19 cellular contexts compared by ENCODE assay signal in the genomic region with DNA sequence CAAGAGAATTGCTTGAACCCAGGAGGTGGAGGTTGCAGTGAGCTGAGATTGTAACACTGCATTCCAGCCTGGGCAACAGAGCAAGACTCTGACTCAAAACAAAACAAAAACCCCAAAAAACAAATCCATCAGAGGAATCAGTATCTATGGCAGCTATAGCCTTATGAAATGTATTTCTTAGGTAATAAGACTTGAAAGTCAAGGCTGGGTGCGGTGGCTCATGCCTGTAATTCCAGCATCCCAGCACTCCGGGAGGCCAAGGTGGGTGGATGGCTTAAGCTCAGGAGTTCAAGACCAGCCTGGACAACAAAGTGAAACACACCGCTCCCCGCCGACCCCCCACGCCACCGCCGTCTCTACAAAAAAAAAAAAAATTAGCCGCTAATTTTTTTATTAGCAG. TPM values are rescaled to one million over a fixed set of nuclear protein-coding genes. Genes with fewer than 3 reads are reported as not detected.
A peak's percentile ranks its signal among the peaks of the same experiment; 100 is the strongest.
DNase-seq lines count a peak whose midpoint lies in the region; ATAC-seq, FAIRE-seq and TF ChIP-seq lines count a peak whose summit lies in the region.
"Had no signal": no experiment of that assay in that cellular context is flagged by ENCODE, and none has a peak within 500 bp of the region (broad histone marks: within the 10 kb centered on the region; RNA-seq: fewer than 3 reads in every experiment).

No MANE protein-coding gene starts in this region.

- no peak overlapping the region for H4K12ac ChIP-seq in trophoblast cell (ENCODE audit: low read depth, low read length)

- no peak overlapping the region for H2AK5ac ChIP-seq in trophoblast cell (ENCODE audit: low read length)

- no peak overlapping the region for H2BK120ac ChIP-seq in trophoblast cell (ENCODE audit: insufficient read depth, low read length, poor library complexity)

- H3K27ac ChIP-seq in GM12878 (ENCODE audit: control insufficient read depth, insufficient read depth) (no peak overlapping the region), trophoblast cell (ENCODE audit: low read depth, low read length) (no peak overlapping the region)
- H3K27ac ChIP-seq: 22Rv1, A549, C4-2B had no signal

- no peak overlapping the region for H2AFZ ChIP-seq in GM12878 (ENCODE audit: control insufficient read depth, low read depth, low read length)
- H2AFZ ChIP-seq in trophoblast cell (ENCODE audit: insufficient read depth, low read length, poor library complexity) = no peak overlapping the region

- RAD21 ChIA-PET in GM12878 (lab: Charles Lee; ENCODE audit: unreplicated experiment) = interaction anchor here (0.8 to 11.7 kb wide), 5 partner anchors 10 to 54 kb away, joined by 3 to 113 read pairs (median 4); a partner anchor contains a TSS

- ATAC-seq in GM12878 = peak; percentile 18
- ATAC-seq: A549; CD8-positive, alpha-beta T cell had no signal

- no peak overlapping the region for H3K4ac ChIP-seq in trophoblast cell (ENCODE audit: low read depth, low read length)

- no peak overlapping the region for H2BK5ac ChIP-seq in trophoblast cell (ENCODE audit: low read depth, low read length, poor library complexity)

- POLR2A ChIA-PET in GM12878 (lab: Charles Lee) = interaction anchor here (0.6 to 1.9 kb wide), 7 partner anchors 10 to 1566 kb away, joined by 3 to 12 read pairs (median 4); no protein-coding TSS in a partner anchor

- H3K4me3 ChIP-seq in GM12865 (ENCODE audit: low read depth, low read length) = no peak overlapping the region
- no peak overlapping the region for H3K4me3 ChIP-seq in GM12878
- no peak overlapping the region for H3K4me3 ChIP-seq in trophoblast cell (ENCODE audit: low read depth, low read length)
- H3K4me3 ChIP-seq: A549; BLaER1 treated with 17β-estradiol and CSF1 and Interleukin-3, amounts not matched to agents 10 nM and 100 nM had no signal

- no peak overlapping the region for H4K91ac ChIP-seq in trophoblast cell (ENCODE audit: low read depth, low read length)

- H3K4me1 ChIP-seq in GM12878 (ENCODE audit: control insufficient read depth, insufficient read depth, low read length) (peaks cover 23% of the 10 kb centered on the region), trophoblast cell (ENCODE audit: control insufficient read depth in 1 of 2, insufficient read depth in 2 of 2, low read length in 2 of 2) (no peaks in the 10 kb centered on the region)
- H3K4me1 ChIP-seq: Caco-2 had no signal

- H3K9me3 ChIP-seq in GM12878 (replicated peaks; ENCODE audit: control insufficient read depth, insufficient read depth, low read length) = no peaks in the 10 kb centered on the region
- no peaks in the 10 kb centered on the region for H3K9me3 ChIP-seq in trophoblast cell (ENCODE audit: insufficient read depth, low read depth, low read length)
- H3K9me3 ChIP-seq: A549, Caco-2 had no signal

- no peak overlapping the region for H3K18ac ChIP-seq in trophoblast cell (ENCODE audit: low read length)

- intact Hi-C loops in GM12878 (cut with micrococcal nuclease; ENCODE audit: unreplicated experiment) = no loop called here

- peak; percentile 27 for DNase-seq in GM12865 (ENCODE audit: low read depth)
- DNase-seq in GM12878 (ENCODE audit: low read depth, low spot score) = no peak
- peak; percentile 82 to 85 for DNase-seq in trophoblast cell
- DNase-seq in NOMO-1 treated with dmso at 0.1 percent for 144 hours (lab: John Stamatoyannopoulos, UW; ENCODE audit: unreplicated experiment) = no peak
- DNase-seq in cerebellar nuclear complex (lab: John Stamatoyannopoulos, UW) = no peak
- DNase-seq: AML-193; Caco-2; Calu3; CD4-positive, alpha-beta T cell; CD8-positive, alpha-beta T cell; DMS79 treated with DMSO at 0.1 percent for 48 hours; GF-D8 had no signal

- TF ChIP-seq CTCF in GM12865 (IDR thresholded peaks at IDR 0.05; ENCODE audit: insufficient read depth, low read depth, low read length, missing control alignments) (no peak), GM12878 (IDR thresholded peaks at IDR 0.05 in 2 of 3, conservative IDR thresholded peaks at IDR 0.05 in 1 of 3; ENCODE audit: control insufficient read depth in 2 of 3, extremely low read depth in 1 of 3, insufficient read depth in 1 of 3, low read depth in 3 of 3, low read length in 3 of 3) (no peak)

- H3K4me2 ChIP-seq in GM12878 (ENCODE audit: control insufficient read depth, insufficient read depth) = no peak overlapping the region
- H3K4me2 ChIP-seq in trophoblast cell (ENCODE audit: low read length) = no peak overlapping the region
- H3K4me2 ChIP-seq: A549 had no signal

- H3K36me3 ChIP-seq in GM12878 (ENCODE audit: control insufficient read depth in 2 of 2, insufficient read depth in 2 of 2, low read length in 1 of 2) = no peaks in the 10 kb centered on the region
- H3K36me3 ChIP-seq in trophoblast cell (ENCODE audit: control insufficient read depth in 1 of 2, insufficient read depth in 2 of 2, low read length in 2 of 2) = no peaks in the 10 kb centered on the region
- H3K36me3 ChIP-seq: BLaER1 treated with 17β-estradiol and CSF1 and Interleukin-3, amounts not matched to agents 10 nM and 100 nM had no signal

- CTCF ChIA-PET in GM12878 (lab: Yijun Ruan, JAX) = interaction anchor here (0.7 to 2.1 kb wide), 6 partner anchors 11 to 50 kb away, joined by 3 to 7 read pairs (median 4); a partner anchor contains a TSS

- no peak for TF ChIP-seq POLR2A in GM12878 (IDR thresholded peaks at IDR 0.05; ENCODE audit: low read depth, low read length)

- H3K9ac ChIP-seq in GM12878 (ENCODE audit: control insufficient read depth, insufficient read depth, low read length) (no peak overlapping the region), trophoblast cell (ENCODE audit: low read length) (no peak overlapping the region)
- H3K9ac ChIP-seq: BLaER1 treated with 17β-estradiol and CSF1 and Interleukin-3, amounts not matched to agents 10 nM and 100 nM had no signal

- no peaks in the 10 kb centered on the region for H3K79me1 ChIP-seq in trophoblast cell (ENCODE audit: low read length)

- no peak overlapping the region for H3K14ac ChIP-seq in trophoblast cell (ENCODE audit: low read length)

- H3K79me2 ChIP-seq in GM12878 (ENCODE audit: control insufficient read depth, insufficient read depth, low read length) = no peaks in the 10 kb centered on the region
- no peaks in the 10 kb centered on the region for H3K79me2 ChIP-seq in trophoblast cell (ENCODE audit: control insufficient read depth, insufficient read depth, low read length, poor library complexity)

- in situ Hi-C loops in GM12878 (cut with MboI) = no loop called here

- H2BK12ac ChIP-seq in trophoblast cell (ENCODE audit: low read length) = no peak overlapping the region

- FAIRE-seq in GM12878 (lab: Jason Lieb, UNC) = no peak
- FAIRE-seq: A549, D721Med, G401.6 had no signal

- no peak overlapping the region for H4K8ac ChIP-seq in trophoblast cell (ENCODE audit: low read depth, low read length)

- 87% methylated on average over 9 of the region's 9 CpGs for WGBS in GM12878 (ENCODE audit: insufficient coverage, insufficient replicate concordance, low lambda C conversion rate, missing lambda C conversion rate)
- WGBS in trophoblast cell (ENCODE audit: extremely low coverage, insufficient coverage, insufficient read length) = no CpG with 5 or more reads among the region's 9 CpGs

- H3K27me3 ChIP-seq in GM12878 (replicated peaks in 1 of 2; ENCODE audit: control insufficient read depth in 2 of 2, insufficient read depth in 2 of 2, low read length in 1 of 2) (no peaks in the 10 kb centered on the region), trophoblast cell (ENCODE audit: insufficient read depth, low read length) (no peaks in the 10 kb centered on the region)
- H3K27me3 ChIP-seq: BLaER1 treated with 17β-estradiol and CSF1 and Interleukin-3, amounts not matched to agents 10 nM and 100 nM had no signal

- no peak for TF ChIP-seq RAD21 in GM12878 (IDR thresholded peaks at IDR 0.05; ENCODE audit: insufficient read depth, low read depth, low read length)

- no peaks in the 10 kb centered on the region for H4K20me1 ChIP-seq in GM12878 (ENCODE audit: control insufficient read depth, insufficient read depth)
- H4K20me1 ChIP-seq: BLaER1 treated with 17β-estradiol and CSF1 and Interleukin-3, amounts not matched to agents 10 nM and 100 nM had no signal

- no peak for TF ChIP-seq EP300 in GM12878 (IDR thresholded peaks at IDR 0.05; ENCODE audit: borderline replicate concordance in 1 of 2, control insufficient read depth in 1 of 2, low read depth in 2 of 2, low read length in 2 of 2)

- H3K23ac ChIP-seq in trophoblast cell (ENCODE audit: low read length) = no peak overlapping the region

- BruUV-seq in GM12878 (replicated peaks; lab: Mats Ljungman, UMichigan) = no TSS peak

- SMC1A ChIA-PET in GM12878 (lab: Charles Lee; ENCODE audit: uncharacterized antibody, unreplicated experiment) = interaction anchor here (1.6 to 2.0 kb wide), 2 partner anchors 15 to 28 kb away, joined by 6 to 9 read pairs; no protein-coding TSS in a partner anchor

RNA-seq across cellular contexts. Expression of a gene that starts 31.2 kb away (rescaled TPM):
- total RNA-seq in GM12878 (2013; cell fraction: nucleolus; rRNA removed) = 62.1 and 81.3 TPM in 2 replicates
- total RNA-seq in GM12878 (2014; rRNA removed) (18.3 and 19.0 TPM in 2 replicates), GM12878 (2014; rRNA removed; fragmentation: Illumina TruSeq; extraction: Trizol) (28.1 and 28.2 TPM in 2 replicates), GM12878 (2021) (28.5 and 29.6 TPM in 2 replicates)
- 8.9 TPM for polyA plus RNA-seq in GM12878 (2011; ENCODE audit: low read depth)
- polyA plus RNA-seq in GM12878 (2011; rRNA removed) (46.6 and 48.9 TPM in 2 replicates), GM12878 (2014; fragmentation: Illumina TruSeq; extraction: Trizol) (28.1 and 33.0 TPM in 2 replicates), GM12878 (2014; fragmentation: Nextera tagmentation; extraction: Ambion mirVana) (10 to 100 TPM; 13.0 to 15.6 TPM), GM12878 (2014; rRNA removed) (19.8 and 20.1 TPM in 2 replicates), GM12878 (2016; fragmentation: Nextera tagmentation; extraction: Ambion mirVana) (10 to 100 TPM; 22.6 to 24.2 TPM)
- polyA plus RNA-seq in GM12878 (2011; cell fraction: cytosol; rRNA removed) = 24.4 and 27.3 TPM in 2 replicates
- polyA plus RNA-seq in GM12878 (2011; cell fraction: nucleus; rRNA removed) = 26.8 and 29.1 TPM in 2 replicates
- 12.3 and 13.9 TPM in 2 replicates for polyA plus RNA-seq in GM12878 (2012)
- 62.8 and 90.9 TPM in 2 replicates for polyA minus RNA-seq in GM12878 (2011; rRNA and poly(A)+ RNA removed)
- 14.4 and 18.8 TPM in 2 replicates for polyA minus RNA-seq in GM12878 (2011; cell fraction: cytosol; rRNA and poly(A)+ RNA removed)
- 27.7 and 28.5 TPM in 2 replicates for polyA minus RNA-seq in GM12878 (2011; cell fraction: nucleus; rRNA and poly(A)+ RNA removed)
- 13.4 and 13.5 TPM in 2 replicates for polyA plus RNA-seq in trophoblast cell (2013)

RNA-seq across cellular contexts. Expression of a gene that starts 56.9 kb away (rescaled TPM):
- total RNA-seq in GM12878 (2013; cell fraction: nucleolus; rRNA removed) = 63.0 and 72.4 TPM in 2 replicates
- total RNA-seq in GM12878 (2014; rRNA removed) = 18.1 and 23.9 TPM in 2 replicates
- total RNA-seq in GM12878 (2014; rRNA removed; fragmentation: Illumina TruSeq; extraction: Trizol) = 20.1 and 20.2 TPM in 2 replicates
- total RNA-seq in GM12878 (2021) = 25.5 and 28.4 TPM in 2 replicates
- polyA plus RNA-seq in GM12878 (2011; ENCODE audit: low read depth) = 5.8 TPM
- 167 and 251 TPM in 2 replicates for polyA plus RNA-seq in GM12878 (2011; rRNA removed)
- 376 and 431 TPM in 2 replicates for polyA plus RNA-seq in GM12878 (2011; cell fraction: cytosol; rRNA removed)
- polyA plus RNA-seq in GM12878 (2011; cell fraction: nucleus; rRNA removed) = 49.8 and 57.4 TPM in 2 replicates
- 7.3 and 10.0 TPM in 2 replicates for polyA plus RNA-seq in GM12878 (2012)
- polyA plus RNA-seq in GM12878 (2014; fragmentation: Illumina TruSeq; extraction: Trizol) = 30.6 and 31.1 TPM in 2 replicates
- 10 to 100 TPM; 29.8 to 57.7 TPM for polyA plus RNA-seq in GM12878 (2014; fragmentation: Nextera tagmentation; extraction: Ambion mirVana)
- 25.5 and 31.3 TPM in 2 replicates for polyA plus RNA-seq in GM12878 (2014; rRNA removed)
- polyA plus RNA-seq in GM12878 (2016; fragmentation: Nextera tagmentation; extraction: Ambion mirVana) = 10 to 100 TPM; 17.5 to 18.2 TPM
- polyA minus RNA-seq in GM12878 (2011; rRNA and poly(A)+ RNA removed) = 334 and 394 TPM in 2 replicates
- polyA minus RNA-seq in GM12878 (2011; cell fraction: cytosol; rRNA and poly(A)+ RNA removed) = 67.7 and 82.6 TPM in 2 replicates
- 16.6 and 29.9 TPM in 2 replicates for polyA minus RNA-seq in GM12878 (2011; cell fraction: nucleus; rRNA and poly(A)+ RNA removed)
- polyA plus RNA-seq in trophoblast cell (2013) = 0.08 and 0.11 TPM in 2 replicates
- total RNA-seq: A172 had no signal

Comparison
In these comparisons a context has a peak if more than half of its experiments do, and no peak if none do; other contexts are left out.
1. DNase-seq: peak in GM12865 (single experiment) and trophoblast cell (2 of 2); none in GM12878 (single experiment), NOMO-1 treated with dmso at 0.1 percent for 144 hours (single experiment) and cerebellar nuclear complex (0 of 2).